In the genomic region with DNA sequence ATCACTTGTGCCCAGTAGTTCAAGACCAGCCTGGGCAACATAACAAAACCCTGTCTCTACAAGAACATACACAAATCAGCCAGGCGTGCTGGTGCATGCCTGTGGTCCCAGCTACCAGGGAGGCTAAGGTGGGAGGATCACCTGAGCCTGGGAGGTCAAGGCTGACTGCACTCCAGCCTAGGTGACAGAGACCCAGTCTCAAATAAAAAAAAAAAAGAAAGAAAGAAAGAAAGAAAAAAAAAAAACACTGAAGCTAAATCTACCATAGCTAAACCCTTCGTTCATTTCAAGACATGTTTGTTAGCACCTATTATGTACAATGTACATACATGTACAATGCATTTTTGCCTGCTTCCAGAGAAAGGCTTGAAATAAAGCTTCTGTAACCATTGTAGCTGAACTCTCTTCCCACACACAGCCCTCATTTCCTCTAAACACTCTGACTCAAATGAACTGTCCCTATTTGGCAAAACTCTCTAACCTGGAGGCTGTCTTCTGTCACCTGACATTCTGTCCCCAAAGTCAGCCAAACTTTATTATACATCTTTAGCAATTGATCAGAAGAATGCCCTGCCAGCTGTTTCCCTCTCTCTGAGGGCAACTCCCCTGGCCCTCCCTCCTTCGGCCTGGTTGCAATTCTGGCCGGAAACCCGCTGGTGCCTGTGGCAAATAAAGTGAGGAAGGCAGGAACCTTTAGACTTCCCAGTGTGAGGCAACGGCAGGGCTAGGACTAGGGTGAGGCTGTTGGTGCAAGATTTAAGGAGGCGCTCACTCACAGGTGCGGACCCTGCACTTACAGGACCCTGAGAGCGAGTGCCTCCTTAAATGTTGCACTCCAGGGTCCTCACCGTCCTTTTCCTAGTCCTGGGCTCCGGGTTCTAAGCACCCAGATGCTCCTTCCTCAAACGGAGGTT, we compare ENCODE assay signal across 1 cellular context.
TF ChIP-seq lines count a peak whose summit lies in the region.

No MANE protein-coding gene starts in this region.

TF ChIP-seq in HepG2, 621 proteins besides CTCF, POLR2A, EP300 and RAD21 (continued from another document and continues in another):
- TF ChIP-seq, protein P1, sequence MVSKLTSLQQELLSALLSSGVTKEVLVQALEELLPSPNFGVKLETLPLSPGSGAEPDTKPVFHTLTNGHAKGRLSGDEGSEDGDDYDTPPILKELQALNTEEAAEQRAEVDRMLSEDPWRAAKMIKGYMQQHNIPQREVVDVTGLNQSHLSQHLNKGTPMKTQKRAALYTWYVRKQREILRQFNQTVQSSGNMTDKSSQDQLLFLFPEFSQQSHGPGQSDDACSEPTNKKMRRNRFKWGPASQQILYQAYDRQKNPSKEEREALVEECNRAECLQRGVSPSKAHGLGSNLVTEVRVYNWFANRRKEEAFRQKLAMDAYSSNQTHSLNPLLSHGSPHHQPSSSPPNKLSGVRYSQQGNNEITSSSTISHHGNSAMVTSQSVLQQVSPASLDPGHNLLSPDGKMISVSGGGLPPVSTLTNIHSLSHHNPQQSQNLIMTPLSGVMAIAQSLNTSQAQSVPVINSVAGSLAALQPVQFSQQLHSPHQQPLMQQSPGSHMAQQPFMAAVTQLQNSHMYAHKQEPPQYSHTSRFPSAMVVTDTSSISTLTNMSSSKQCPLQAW (CRISPR knock-in tag; IDR thresholded peaks at IDR 0.05) = no peak; the same call in 1 of the 2 replicates
- TF ChIP-seq POLR2AphosphoS5 (IDR thresholded peaks at IDR 0.05; ENCODE audit: low read depth, low read length) (peak; percentile 41; the same call in 1 of the 2 replicates), KLF11 (CRISPR knock-in tag; IDR thresholded peaks at IDR 0.05) (peak; percentile 41; the same call in 1 of the 2 replicates), TGIF2 (CRISPR knock-in tag; IDR thresholded peaks at IDR 0.05) (no peak), ZSCAN29 (CRISPR knock-in tag; conservative IDR thresholded peaks at IDR 0.05) (peak; percentile 78; the same call in 1 of the 2 replicates), PHF21A (CRISPR knock-in tag; IDR thresholded peaks at IDR 0.05) (peak; percentile 80; the same call in 1 of the 2 replicates), KDM4B (CRISPR knock-in tag; IDR thresholded peaks at IDR 0.05) (peak; percentile 22; the same call in 1 of the 2 replicates), CREM (IDR thresholded peaks at IDR 0.05) (no peak), CREM (CRISPR knock-in tag; IDR thresholded peaks at IDR 0.05) (no peak), ZMYM3 (CRISPR knock-in tag; IDR thresholded peaks at IDR 0.05) (0 out of 2 replicates have a peak, but pooled peaks have one; percentile 39), NCOA5 (CRISPR knock-in tag; IDR thresholded peaks at IDR 0.05) (no peak), ZNF337 (CRISPR knock-in tag; IDR thresholded peaks at IDR 0.05; ENCODE audit: borderline replicate concordance, low read depth) (no peak), EHMT2 (IDR thresholded peaks at IDR 0.05; ENCODE audit: borderline replicate concordance, low read depth, low read length) (no peak), ZNF558 (CRISPR knock-in tag; IDR thresholded peaks at IDR 0.05; ENCODE audit: borderline replicate concordance) (no peak), HHEX (CRISPR knock-in tag; IDR thresholded peaks at IDR 0.05) (no peak), NFE2L1 (CRISPR knock-in tag; IDR thresholded peaks at IDR 0.05; ENCODE audit: borderline replicate concordance) (no peak), ZNF225 (CRISPR knock-in tag; IDR thresholded peaks at IDR 0.05) (no peak), ZFP90 (CRISPR knock-in tag; IDR thresholded peaks at IDR 0.05; ENCODE audit: borderline replicate concordance) (no peak; the same call in 1 of the 2 replicates)
- TF ChIP-seq, protein P2, sequence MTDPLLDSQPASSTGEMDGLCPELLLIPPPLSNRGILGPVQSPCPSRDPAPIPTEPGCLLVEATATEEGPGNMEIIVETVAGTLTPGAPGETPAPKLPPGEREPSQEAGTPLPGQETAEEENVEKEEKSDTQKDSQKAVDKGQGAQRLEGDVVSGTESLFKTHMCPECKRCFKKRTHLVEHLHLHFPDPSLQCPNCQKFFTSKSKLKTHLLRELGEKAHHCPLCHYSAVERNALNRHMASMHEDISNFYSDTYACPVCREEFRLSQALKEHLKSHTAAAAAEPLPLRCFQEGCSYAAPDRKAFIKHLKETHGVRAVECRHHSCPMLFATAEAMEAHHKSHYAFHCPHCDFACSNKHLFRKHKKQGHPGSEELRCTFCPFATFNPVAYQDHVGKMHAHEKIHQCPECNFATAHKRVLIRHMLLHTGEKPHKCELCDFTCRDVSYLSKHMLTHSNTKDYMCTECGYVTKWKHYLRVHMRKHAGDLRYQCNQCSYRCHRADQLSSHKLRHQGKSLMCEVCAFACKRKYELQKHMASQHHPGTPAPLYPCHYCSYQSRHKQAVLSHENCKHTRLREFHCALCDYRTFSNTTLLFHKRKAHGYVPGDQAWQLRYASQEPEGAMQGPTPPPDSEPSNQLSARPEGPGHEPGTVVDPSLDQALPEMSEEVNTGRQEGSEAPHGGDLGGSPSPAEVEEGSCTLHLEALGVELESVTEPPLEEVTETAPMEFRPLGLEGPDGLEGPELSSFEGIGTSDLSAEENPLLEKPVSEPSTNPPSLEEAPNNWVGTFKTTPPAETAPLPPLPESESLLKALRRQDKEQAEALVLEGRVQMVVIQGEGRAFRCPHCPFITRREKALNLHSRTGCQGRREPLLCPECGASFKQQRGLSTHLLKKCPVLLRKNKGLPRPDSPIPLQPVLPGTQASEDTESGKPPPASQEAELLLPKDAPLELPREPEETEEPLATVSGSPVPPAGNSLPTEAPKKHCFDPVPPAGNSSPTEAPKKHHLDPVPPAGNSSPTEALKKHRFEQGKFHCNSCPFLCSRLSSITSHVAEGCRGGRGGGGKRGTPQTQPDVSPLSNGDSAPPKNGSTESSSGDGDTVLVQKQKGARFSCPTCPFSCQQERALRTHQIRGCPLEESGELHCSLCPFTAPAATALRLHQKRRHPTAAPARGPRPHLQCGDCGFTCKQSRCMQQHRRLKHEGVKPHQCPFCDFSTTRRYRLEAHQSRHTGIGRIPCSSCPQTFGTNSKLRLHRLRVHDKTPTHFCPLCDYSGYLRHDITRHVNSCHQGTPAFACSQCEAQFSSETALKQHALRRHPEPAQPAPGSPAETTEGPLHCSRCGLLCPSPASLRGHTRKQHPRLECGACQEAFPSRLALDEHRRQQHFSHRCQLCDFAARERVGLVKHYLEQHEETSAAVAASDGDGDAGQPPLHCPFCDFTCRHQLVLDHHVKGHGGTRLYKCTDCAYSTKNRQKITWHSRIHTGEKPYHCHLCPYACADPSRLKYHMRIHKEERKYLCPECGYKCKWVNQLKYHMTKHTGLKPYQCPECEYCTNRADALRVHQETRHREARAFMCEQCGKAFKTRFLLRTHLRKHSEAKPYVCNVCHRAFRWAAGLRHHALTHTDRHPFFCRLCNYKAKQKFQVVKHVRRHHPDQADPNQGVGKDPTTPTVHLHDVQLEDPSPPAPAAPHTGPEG (CRISPR knock-in tag; IDR thresholded peaks at IDR 0.05) = no peak
- TF ChIP-seq, protein P3, sequence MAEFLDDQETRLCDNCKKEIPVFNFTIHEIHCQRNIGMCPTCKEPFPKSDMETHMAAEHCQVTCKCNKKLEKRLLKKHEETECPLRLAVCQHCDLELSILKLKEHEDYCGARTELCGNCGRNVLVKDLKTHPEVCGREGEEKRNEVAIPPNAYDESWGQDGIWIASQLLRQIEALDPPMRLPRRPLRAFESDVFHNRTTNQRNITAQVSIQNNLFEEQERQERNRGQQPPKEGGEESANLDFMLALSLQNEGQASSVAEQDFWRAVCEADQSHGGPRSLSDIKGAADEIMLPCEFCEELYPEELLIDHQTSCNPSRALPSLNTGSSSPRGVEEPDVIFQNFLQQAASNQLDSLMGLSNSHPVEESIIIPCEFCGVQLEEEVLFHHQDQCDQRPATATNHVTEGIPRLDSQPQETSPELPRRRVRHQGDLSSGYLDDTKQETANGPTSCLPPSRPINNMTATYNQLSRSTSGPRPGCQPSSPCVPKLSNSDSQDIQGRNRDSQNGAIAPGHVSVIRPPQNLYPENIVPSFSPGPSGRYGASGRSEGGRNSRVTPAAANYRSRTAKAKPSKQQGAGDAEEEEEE (CRISPR knock-in tag; IDR thresholded peaks at IDR 0.05; ENCODE audit: borderline replicate concordance) = no peak
- TF ChIP-seq, protein P4, sequence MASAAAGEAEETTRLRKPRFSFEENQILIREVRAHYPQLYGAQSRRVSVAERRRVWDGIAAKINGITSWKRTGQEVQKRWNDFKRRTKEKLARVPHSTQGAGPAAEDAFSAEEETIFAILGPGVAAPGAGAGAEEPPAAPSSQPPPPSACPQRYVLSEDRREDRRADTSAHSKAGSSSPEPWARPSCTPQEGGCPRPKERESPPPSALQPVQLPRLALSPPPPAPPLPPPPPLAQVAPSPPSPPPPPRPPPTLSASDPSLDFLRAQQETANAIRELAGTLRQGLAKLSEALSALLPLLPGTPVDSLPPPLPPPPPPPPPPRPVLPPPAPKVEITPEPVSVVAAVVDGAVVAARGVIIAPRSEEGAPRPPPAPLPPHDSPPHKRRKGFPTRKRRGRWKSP (CRISPR knock-in tag; IDR thresholded peaks at IDR 0.05) = 0 out of 2 replicates have a peak, but pooled peaks have one; percentile 15
- TF ChIP-seq, protein P5, sequence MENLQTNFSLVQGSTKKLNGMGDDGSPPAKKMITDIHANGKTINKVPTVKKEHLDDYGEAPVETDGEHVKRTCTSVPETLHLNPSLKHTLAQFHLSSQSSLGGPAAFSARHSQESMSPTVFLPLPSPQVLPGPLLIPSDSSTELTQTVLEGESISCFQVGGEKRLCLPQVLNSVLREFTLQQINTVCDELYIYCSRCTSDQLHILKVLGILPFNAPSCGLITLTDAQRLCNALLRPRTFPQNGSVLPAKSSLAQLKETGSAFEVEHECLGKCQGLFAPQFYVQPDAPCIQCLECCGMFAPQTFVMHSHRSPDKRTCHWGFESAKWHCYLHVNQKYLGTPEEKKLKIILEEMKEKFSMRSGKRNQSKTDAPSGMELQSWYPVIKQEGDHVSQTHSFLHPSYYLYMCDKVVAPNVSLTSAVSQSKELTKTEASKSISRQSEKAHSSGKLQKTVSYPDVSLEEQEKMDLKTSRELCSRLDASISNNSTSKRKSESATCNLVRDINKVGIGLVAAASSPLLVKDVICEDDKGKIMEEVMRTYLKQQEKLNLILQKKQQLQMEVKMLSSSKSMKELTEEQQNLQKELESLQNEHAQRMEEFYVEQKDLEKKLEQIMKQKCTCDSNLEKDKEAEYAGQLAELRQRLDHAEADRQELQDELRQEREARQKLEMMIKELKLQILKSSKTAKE (CRISPR knock-in tag; IDR thresholded peaks at IDR 0.05; ENCODE audit: borderline replicate concordance) = no peak
- TF ChIP-seq, protein P6, sequence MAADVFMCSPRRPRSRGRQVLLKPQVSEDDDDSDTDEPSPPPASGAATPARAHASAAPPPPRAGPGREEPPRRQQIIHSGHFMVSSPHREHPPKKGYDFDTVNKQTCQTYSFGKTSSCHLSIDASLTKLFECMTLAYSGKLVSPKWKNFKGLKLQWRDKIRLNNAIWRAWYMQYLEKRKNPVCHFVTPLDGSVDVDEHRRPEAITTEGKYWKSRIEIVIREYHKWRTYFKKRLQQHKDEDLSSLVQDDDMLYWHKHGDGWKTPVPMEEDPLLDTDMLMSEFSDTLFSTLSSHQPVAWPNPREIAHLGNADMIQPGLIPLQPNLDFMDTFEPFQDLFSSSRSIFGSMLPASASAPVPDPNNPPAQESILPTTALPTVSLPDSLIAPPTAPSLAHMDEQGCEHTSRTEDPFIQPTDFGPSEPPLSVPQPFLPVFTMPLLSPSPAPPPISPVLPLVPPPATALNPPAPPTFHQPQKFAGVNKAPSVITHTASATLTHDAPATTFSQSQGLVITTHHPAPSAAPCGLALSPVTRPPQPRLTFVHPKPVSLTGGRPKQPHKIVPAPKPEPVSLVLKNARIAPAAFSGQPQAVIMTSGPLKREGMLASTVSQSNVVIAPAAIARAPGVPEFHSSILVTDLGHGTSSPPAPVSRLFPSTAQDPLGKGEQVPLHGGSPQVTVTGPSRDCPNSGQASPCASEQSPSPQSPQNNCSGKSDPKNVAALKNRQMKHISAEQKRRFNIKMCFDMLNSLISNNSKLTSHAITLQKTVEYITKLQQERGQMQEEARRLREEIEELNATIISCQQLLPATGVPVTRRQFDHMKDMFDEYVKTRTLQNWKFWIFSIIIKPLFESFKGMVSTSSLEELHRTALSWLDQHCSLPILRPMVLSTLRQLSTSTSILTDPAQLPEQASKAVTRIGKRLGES (CRISPR knock-in tag; IDR thresholded peaks at IDR 0.05; ENCODE audit: borderline replicate concordance) = no peak
- TF ChIP-seq, protein P7, sequence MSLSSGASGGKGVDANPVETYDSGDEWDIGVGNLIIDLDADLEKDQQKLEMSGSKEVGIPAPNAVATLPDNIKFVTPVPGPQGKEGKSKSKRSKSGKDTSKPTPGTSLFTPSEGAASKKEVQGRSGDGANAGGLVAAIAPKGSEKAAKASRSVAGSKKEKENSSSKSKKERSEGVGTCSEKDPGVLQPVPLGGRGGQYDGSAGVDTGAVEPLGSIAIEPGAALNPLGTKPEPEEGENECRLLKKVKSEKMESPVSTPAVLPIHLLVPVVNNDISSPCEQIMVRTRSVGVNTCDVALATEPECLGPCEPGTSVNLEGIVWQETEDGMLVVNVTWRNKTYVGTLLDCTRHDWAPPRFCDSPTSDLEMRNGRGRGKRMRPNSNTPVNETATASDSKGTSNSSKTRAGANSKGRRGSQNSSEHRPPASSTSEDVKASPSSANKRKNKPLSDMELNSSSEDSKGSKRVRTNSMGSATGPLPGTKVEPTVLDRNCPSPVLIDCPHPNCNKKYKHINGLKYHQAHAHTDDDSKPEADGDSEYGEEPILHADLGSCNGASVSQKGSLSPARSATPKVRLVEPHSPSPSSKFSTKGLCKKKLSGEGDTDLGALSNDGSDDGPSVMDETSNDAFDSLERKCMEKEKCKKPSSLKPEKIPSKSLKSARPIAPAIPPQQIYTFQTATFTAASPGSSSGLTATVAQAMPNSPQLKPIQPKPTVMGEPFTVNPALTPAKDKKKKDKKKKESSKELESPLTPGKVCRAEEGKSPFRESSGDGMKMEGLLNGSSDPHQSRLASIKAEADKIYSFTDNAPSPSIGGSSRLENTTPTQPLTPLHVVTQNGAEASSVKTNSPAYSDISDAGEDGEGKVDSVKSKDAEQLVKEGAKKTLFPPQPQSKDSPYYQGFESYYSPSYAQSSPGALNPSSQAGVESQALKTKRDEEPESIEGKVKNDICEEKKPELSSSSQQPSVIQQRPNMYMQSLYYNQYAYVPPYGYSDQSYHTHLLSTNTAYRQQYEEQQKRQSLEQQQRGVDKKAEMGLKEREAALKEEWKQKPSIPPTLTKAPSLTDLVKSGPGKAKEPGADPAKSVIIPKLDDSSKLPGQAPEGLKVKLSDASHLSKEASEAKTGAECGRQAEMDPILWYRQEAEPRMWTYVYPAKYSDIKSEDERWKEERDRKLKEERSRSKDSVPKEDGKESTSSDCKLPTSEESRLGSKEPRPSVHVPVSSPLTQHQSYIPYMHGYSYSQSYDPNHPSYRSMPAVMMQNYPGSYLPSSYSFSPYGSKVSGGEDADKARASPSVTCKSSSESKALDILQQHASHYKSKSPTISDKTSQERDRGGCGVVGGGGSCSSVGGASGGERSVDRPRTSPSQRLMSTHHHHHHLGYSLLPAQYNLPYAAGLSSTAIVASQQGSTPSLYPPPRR (CRISPR knock-in tag; IDR thresholded peaks at IDR 0.05; ENCODE audit: borderline replicate concordance) = no peak
- TF ChIP-seq, protein P8, sequence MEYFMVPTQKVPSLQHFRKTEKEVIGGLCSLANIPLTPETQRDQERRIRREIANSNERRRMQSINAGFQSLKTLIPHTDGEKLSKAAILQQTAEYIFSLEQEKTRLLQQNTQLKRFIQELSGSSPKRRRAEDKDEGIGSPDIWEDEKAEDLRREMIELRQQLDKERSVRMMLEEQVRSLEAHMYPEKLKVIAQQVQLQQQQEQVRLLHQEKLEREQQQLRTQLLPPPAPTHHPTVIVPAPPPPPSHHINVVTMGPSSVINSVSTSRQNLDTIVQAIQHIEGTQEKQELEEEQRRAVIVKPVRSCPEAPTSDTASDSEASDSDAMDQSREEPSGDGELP (IDR thresholded peaks at IDR 0.05; ENCODE audit: borderline replicate concordance, low read depth) = peak; percentile 86
